ENCODE assay signal across 8 cellular contexts in genomic region chr19:7916908-7917291, GRCh38. TPM values are rescaled to one million over a fixed set of nuclear protein-coding genes. Genes with fewer than 3 reads are reported as not detected.
DNase-seq lines count a peak whose midpoint lies in the region; ATAC-seq and TF ChIP-seq lines count a peak whose summit lies in the region.

No MANE protein-coding gene starts in this region.

- no peak for TF ChIP-seq CTCF in thoracic aorta (IDR thresholded peaks at IDR 0.05)

- no peak for ATAC-seq in thoracic aorta (ENCODE audit: insufficient number of reproducible peaks, low FRiP score, low read depth)
- no peak for ATAC-seq in HG03378 (IDR thresholded peaks at IDR 0.05; ENCODE audit: unreplicated experiment)

- H3K27ac ChIP-seq in thoracic aorta, result no peak overlapping the region

- peaks cover 30% of the 10 kb centered on the region for H3K27me3 ChIP-seq in iPS-15b (ENCODE audit: control insufficient read depth, insufficient read depth, low read length)
- H3K27me3 ChIP-seq in thoracic aorta (replicated peaks; ENCODE audit: insufficient read depth), result no peaks in the 10 kb centered on the region

- H3K4me3 ChIP-seq in iPS-15b (ENCODE audit: low read depth, low read length) (peak overlapping the region; percentile 67), thoracic aorta (peak overlapping the region; percentile 67)

- H3K36me3 Mint-ChIP-seq in activated T-cell treated with anti-CD3 and anti-CD28 coated beads, Interleukin-2, amount 50 U/mL, for 24 hours (ENCODE audit: low read depth), result peaks cover 15% of the 10 kb centered on the region
- peaks cover 9% of the 10 kb centered on the region for H3K36me3 Mint-ChIP-seq in activated CD4-positive, alpha-beta memory T cell treated with anti-CD3 and anti-CD28 coated beads, Interleukin-2, amount 10 ng/mL, durations not matched to agents 7 days and 5 days (ENCODE audit: low read depth)

- H3K9me3 ChIP-seq in iPS-15b (ENCODE audit: control insufficient read depth, insufficient read depth, low read length) (no peaks in the 10 kb centered on the region), thoracic aorta (no peaks in the 10 kb centered on the region)

- CTCF ChIA-PET in activated CD4-positive, alpha-beta memory T cell treated with anti-CD3 and anti-CD28 coated beads, Interleukin-2, amount 10 ng/mL, durations not matched to agents 7 days and 5 days (lab: Charles Lee), result interaction anchor here (1.4 to 1.9 kb wide), 2 partner anchors 27 to 47 kb away, joined by 4 to 8 read pairs; partner anchors contain the start of gene TIMM44

- no peak overlapping the region for H3K9ac ChIP-seq in iPS-15b (ENCODE audit: low read depth, low read length)

- H3K4me1 ChIP-seq in iPS-15b (ENCODE audit: control insufficient read depth, insufficient read depth, low read length), result peaks cover 4% of the 10 kb centered on the region
- peaks cover 21 to 49% of the 10 kb centered on the region in 2 donors for H3K4me1 ChIP-seq in thoracic aorta (ENCODE audit: control insufficient read depth in 1 of 2, low read depth in 2 of 2)

- peaks cover 49% of the 10 kb centered on the region for H3K27me3 Mint-ChIP-seq in activated T-cell treated with anti-CD3 and anti-CD28 coated beads, Interleukin-2, amount 50 U/mL, for 24 hours
- H3K27me3 Mint-ChIP-seq in activated CD4-positive, alpha-beta memory T cell treated with anti-CD3 and anti-CD28 coated beads, Interleukin-2, amount 10 ng/mL, durations not matched to agents 7 days and 5 days, result peaks cover 27% of the 10 kb centered on the region

- no peak for DNase-seq in activated T-cell treated with anti-CD3 and anti-CD28 coated beads, Interleukin-2, amount 50 U/mL, for 24 hours
- DNase-seq in activated T-cell treated with anti-CD3 and anti-CD28 coated beads, Interleukin-2, amount 50 U/mL, for 48 hours, result no peak
- no peak for DNase-seq in activated CD4-positive, alpha-beta memory T cell treated with anti-CD3 and anti-CD28 coated beads, Interleukin-2, amount 10 ng/mL, durations not matched to agents 7 days and 5 days
- DNase-seq in thoracic aorta (ENCODE audit: low spot score), result no peak
- no peak for DNase-seq in SHP77 (lab: John Stamatoyannopoulos, UW)
- DNase-seq in DMS79 (lab: John Stamatoyannopoulos, UW), result no peak

- POLR2A ChIA-PET in activated CD4-positive, alpha-beta memory T cell treated with anti-CD3 and anti-CD28 coated beads, Interleukin-2, amount 10 ng/mL, durations not matched to agents 7 days and 5 days (lab: Charles Lee), result interaction anchor here (0.9 to 1.7 kb wide), 4 partner anchors 17 to 48 kb away, joined by 3 to 5 read pairs (median 4); no protein-coding TSS in a partner anchor

- no peak overlapping the region for H3K27ac Mint-ChIP-seq in activated T-cell treated with anti-CD3 and anti-CD28 coated beads, Interleukin-2, amount 50 U/mL, for 24 hours
- H3K27ac Mint-ChIP-seq in activated CD4-positive, alpha-beta memory T cell treated with anti-CD3 and anti-CD28 coated beads, Interleukin-2, amount 10 ng/mL, durations not matched to agents 7 days and 5 days, result no peak overlapping the region

- H3K9me3 Mint-ChIP-seq in activated T-cell treated with anti-CD3 and anti-CD28 coated beads, Interleukin-2, amount 50 U/mL, for 24 hours, result no peaks in the 10 kb centered on the region
- no peaks in the 10 kb centered on the region for H3K9me3 Mint-ChIP-seq in activated CD4-positive, alpha-beta memory T cell treated with anti-CD3 and anti-CD28 coated beads, Interleukin-2, amount 10 ng/mL, durations not matched to agents 7 days and 5 days

- H3K36me3 ChIP-seq in iPS-15b (ENCODE audit: control insufficient read depth, insufficient read depth, low read length) (peaks cover 4% of the 10 kb centered on the region), thoracic aorta (peaks cover 10% of the 10 kb centered on the region)

- H3K4me3 Mint-ChIP-seq in activated T-cell treated with anti-CD3 and anti-CD28 coated beads, Interleukin-2, amount 50 U/mL, for 24 hours, result peak overlapping the region; percentile 71
- peak overlapping the region; percentile 69 for H3K4me3 Mint-ChIP-seq in activated CD4-positive, alpha-beta memory T cell treated with anti-CD3 and anti-CD28 coated beads, Interleukin-2, amount 10 ng/mL, durations not matched to agents 7 days and 5 days

- H3K4me1 Mint-ChIP-seq in activated T-cell treated with anti-CD3 and anti-CD28 coated beads, Interleukin-2, amount 50 U/mL, for 24 hours (ENCODE audit: low read depth), result peaks cover 34% of the 10 kb centered on the region
- peaks cover 34% of the 10 kb centered on the region for H3K4me1 Mint-ChIP-seq in activated CD4-positive, alpha-beta memory T cell treated with anti-CD3 and anti-CD28 coated beads, Interleukin-2, amount 10 ng/mL, durations not matched to agents 7 days and 5 days

RNA-seq across cellular contexts. Expression of gene TGFBR3L, which starts 2.3 kb away (rescaled TPM):
- total RNA-seq in activated CD4-positive, alpha-beta memory T cell treated with anti-CD3 and anti-CD28 coated beads, Interleukin-2, amount 10 ng/mL, durations not matched to agents 7 days and 5 days, result 1 to 10 TPM; 4.2 to 4.6 TPM
- not detected for total RNA-seq in thoracic aorta

RNA-seq across cellular contexts. Expression of gene SNAPC2, which starts 3.2 kb away (rescaled TPM):
- 10 to 100 TPM; 20.4 to 24.1 TPM for total RNA-seq in activated CD4-positive, alpha-beta memory T cell treated with anti-CD3 and anti-CD28 coated beads, Interleukin-2, amount 10 ng/mL, durations not matched to agents 7 days and 5 days
- total RNA-seq in thoracic aorta, result 10 to 100 TPM; 13.3 to 26.1 TPM

RNA-seq across cellular contexts. Expression of gene CTXN1, which starts 9.0 kb away (rescaled TPM):
- total RNA-seq in activated CD4-positive, alpha-beta memory T cell treated with anti-CD3 and anti-CD28 coated beads, Interleukin-2, amount 10 ng/mL, durations not matched to agents 7 days and 5 days, result not detected
- total RNA-seq in thoracic aorta, result under 1 TPM in 1 of 2 donors, not detected in 1; 0.54 TPM

RNA-seq across cellular contexts. Expression of gene MAP2K7, which starts 13.2 kb away (rescaled TPM):
- total RNA-seq in activated CD4-positive, alpha-beta memory T cell treated with anti-CD3 and anti-CD28 coated beads, Interleukin-2, amount 10 ng/mL, durations not matched to agents 7 days and 5 days, result 10 to 100 TPM; 42.6 to 42.9 TPM
- total RNA-seq in thoracic aorta, result 10 to 100 TPM; 15.2 to 16.9 TPM

RNA-seq across cellular contexts. Expression of gene TIMM44, which starts 26.6 kb away (rescaled TPM):
- 10 to 100 TPM; 48.4 to 50.9 TPM for total RNA-seq in activated CD4-positive, alpha-beta memory T cell treated with anti-CD3 and anti-CD28 coated beads, Interleukin-2, amount 10 ng/mL, durations not matched to agents 7 days and 5 days
- 10 to 100 TPM; 51.2 to 77.6 TPM for total RNA-seq in thoracic aorta
